In genomic region chr6:140052757-140053729, GRCh38 we compare ENCODE assay signal across 8 cellular contexts.
A peak's percentile ranks its signal among the peaks of the same experiment; 100 is the strongest.
DNase-seq lines count a peak whose midpoint lies in the region; ATAC-seq and TF ChIP-seq lines count a peak whose summit lies in the region.

No MANE protein-coding gene starts in this region.

- H3K4me3 ChIP-seq in astrocyte of the spinal cord (ENCODE audit: low read depth, low read length) (no peak overlapping the region), right lobe of liver (no peak overlapping the region)

- peak overlapping the region in 2 of 3 donors; percentile 28 to 51 for H3K27ac ChIP-seq in right lobe of liver

- no peaks in the 10 kb centered on the region for H3K9me3 ChIP-seq in right lobe of liver

- no peaks in the 10 kb centered on the region for H3K36me3 ChIP-seq in right lobe of liver

- TF ChIP-seq EP300 in Ishikawa (IDR thresholded peaks at IDR 0.05; ENCODE audit: borderline replicate concordance), result no peak

- in situ Hi-C loops in astrocyte of the spinal cord (cut with HindIII; ENCODE audit: low sequenced_read_pairs), result no loop called here

- TF ChIP-seq CTCF in astrocyte of the spinal cord (IDR thresholded peaks at IDR 0.05; ENCODE audit: low read depth, low read length), result peak; percentile 32
- peak in 2 of 4 donors; percentile 11 to 36 for TF ChIP-seq CTCF in right lobe of liver (IDR thresholded peaks at IDR 0.05)

- DNase-seq in EL (peak; percentile 76), astrocyte of the spinal cord (ENCODE audit: low read depth, low spot score) (peak; percentile 29), right lobe of liver (no peak), NCI-H2227 (lab: John Stamatoyannopoulos, UW; ENCODE audit: unreplicated experiment) (no peak), NCI-H345 (lab: John Stamatoyannopoulos, UW) (no peak)
- DNase-seq in stimulated activated CD4-positive, alpha-beta T cell treated with anti-CD3 and anti-CD28 coated beads, Interleukin-4, amount 100 ng/mL, for 4 hours, result no peak

- H3K27me3 ChIP-seq in right lobe of liver, result no peaks in the 10 kb centered on the region

- H3K4me1 ChIP-seq in right lobe of liver, result peaks cover 0 to 23% (median 0%) of the 10 kb centered on the region in 4 donors

- intact Hi-C loops in right lobe of liver (cut with DNase I), result no loop called here

- ATAC-seq in right lobe of liver (peak; percentile 41 to 59 (median 52)), GM18861 (IDR thresholded peaks at IDR 0.05; ENCODE audit: unreplicated experiment) (no peak)

- 52% methylated on average over 6 of the region's 6 CpGs for WGBS in right lobe of liver (ENCODE audit: insufficient coverage, low coverage, low lambda C conversion rate, missing lambda C conversion rate)

- no peak for TF ChIP-seq POLR2A in right lobe of liver (IDR thresholded peaks at IDR 0.05)

- peak; percentile 61 for TF ChIP-seq RAD21 in Ishikawa (IDR thresholded peaks at IDR 0.05; ENCODE audit: low read depth)

TF ChIP-seq in Ishikawa, 13 proteins besides CTCF, POLR2A, EP300 and RAD21:
- TF ChIP-seq TCF12 (IDR thresholded peaks at IDR 0.05; ENCODE audit: low read depth) (no peak), EGR1 (IDR thresholded peaks at IDR 0.05) (no peak), NFIC (IDR thresholded peaks at IDR 0.05) (no peak), CEBPB (IDR thresholded peaks at IDR 0.05) (no peak), TEAD4 (IDR thresholded peaks at IDR 0.05) (no peak), ZBTB7A (IDR thresholded peaks at IDR 0.05; ENCODE audit: low read depth) (no peak), YY1 (IDR thresholded peaks at IDR 0.05; ENCODE audit: low read depth) (no peak), REST (IDR thresholded peaks at IDR 0.05; ENCODE audit: low read depth) (no peak), FOXM1 (IDR thresholded peaks at IDR 0.05; ENCODE audit: borderline replicate concordance, low read depth) (no peak), CREB1 (IDR thresholded peaks at IDR 0.05; ENCODE audit: low read depth) (no peak), MAX (IDR thresholded peaks at IDR 0.05) (no peak), TAF1 (IDR thresholded peaks at IDR 0.05; ENCODE audit: low read depth) (no peak), USF1 (IDR thresholded peaks at IDR 0.05) (no peak)

Comparison
In these comparisons a context has a peak if more than half of its experiments do, and no peak if none do; other contexts are left out.
1. DNase-seq: peak in EL (single experiment) and astrocyte of the spinal cord (single experiment); none in right lobe of liver (0 of 3), stimulated activated CD4-positive, alpha-beta T cell treated with anti-CD3 and anti-CD28 coated beads, Interleukin-4, amount 100 ng/mL, for 4 hours (0 of 2), NCI-H2227 (single experiment) and NCI-H345 (single experiment).